ENCODE assay signal across 27 cellular contexts in genomic region chr2:173349295-173349694, GRCh38.
"Had no signal": no experiment of that assay in that cellular context is flagged by ENCODE, and none has a peak within 500 bp of the region (broad histone marks: within the 10 kb centered on the region; RNA-seq: fewer than 3 reads in every experiment).

No MANE protein-coding gene starts in this region.

- H3K4me3 Mint-ChIP-seq: activated CD4-positive, alpha-beta T cell treated with anti-CD3 and anti-CD28 coated beads for 36 hours; activated naive CD8-positive, alpha-beta T cell treated with anti-CD3 and anti-CD28 coated beads for 36 hours; activated T-cell treated with anti-CD3 and anti-CD28 coated beads, Interleukin-2, amount 50 U/mL, for 24 hours; activated T-helper 17 cell treated with anti-CD3 and anti-CD28 coated beads, Interleukin-2, amount 50 U/mL, for 72 hours; effector memory CD8-positive, alpha-beta T cell; nephron had no signal

- H3K9me3 ChIP-seq: gastrocnemius medialis, neutrophil, ovary had no signal

- FAIRE-seq: astrocyte, colon, islet of Langerhans, urothelium cell line had no signal

- H3K27me3 ChIP-seq: ovary had no signal

- H3K27ac ChIP-seq: dorsolateral prefrontal cortex, esophagus muscularis mucosa, gastrocnemius medialis, neutrophil, ovary, stomach, transverse colon had no signal

- H3K36me3 ChIP-seq: esophagus muscularis mucosa, gastrocnemius medialis, neutrophil, ovary, stomach, transverse colon had no signal

- H3K36me3 Mint-ChIP-seq: activated naive CD8-positive, alpha-beta T cell treated with anti-CD3 and anti-CD28 coated beads for 36 hours had no signal

- H3K27ac Mint-ChIP-seq: activated CD4-positive, alpha-beta T cell treated with anti-CD3 and anti-CD28 coated beads for 36 hours; activated naive CD8-positive, alpha-beta T cell treated with anti-CD3 and anti-CD28 coated beads for 36 hours; activated T-cell treated with anti-CD3 and anti-CD28 coated beads, Interleukin-2, amount 50 U/mL, for 24 hours; activated T-helper 17 cell treated with anti-CD3 and anti-CD28 coated beads, Interleukin-2, amount 50 U/mL, for 72 hours; effector memory CD8-positive, alpha-beta T cell; nephron had no signal

- H3K4me3 ChIP-seq: dorsolateral prefrontal cortex, esophagus muscularis mucosa, gastrocnemius medialis, ovary, stomach, transverse colon had no signal

- ATAC-seq: activated CD4-positive, alpha-beta T cell treated with anti-CD3 and anti-CD28 coated beads for 36 hours; activated T-helper 17 cell treated with anti-CD3 and anti-CD28 coated beads, Interleukin-2, amount 50 U/mL, for 72 hours; effector memory CD8-positive, alpha-beta T cell; gastrocnemius medialis; right cardiac atrium had no signal

- DNase-seq: activated CD4-positive, alpha-beta T cell treated with anti-CD3 and anti-CD28 coated beads for 36 hours; activated CD4-positive, alpha-beta T cell treated with anti-CD3 and anti-CD28 coated beads, Interleukin-2, amount 50 U/mL, for 4 hours; activated CD8-positive, alpha-beta memory T cell treated with anti-CD3 and anti-CD28 coated beads for 24 hours; activated CD8-positive, alpha-beta memory T cell treated with anti-CD3 and anti-CD28 coated beads, Interleukin-2, amount 50 U/mL, for 4 hours; activated naive CD8-positive, alpha-beta T cell treated with anti-CD3 and anti-CD28 coated beads for 36 hours; activated T-cell treated with anti-CD3 and anti-CD28 coated beads, Interleukin-2, amount 50 U/mL, for 24 hours; central memory CD4-positive, alpha-beta T cell; dorsolateral prefrontal cortex; effector memory CD8-positive, alpha-beta T cell; gastrocnemius medialis; head of caudate nucleus; hypothalamus; ovary; right cardiac atrium; stimulated activated CD4-positive, alpha-beta T cell treated with anti-CD3 and anti-CD28 coated beads, Interleukin-12 subunit alpha, Interleukin-12 subunit beta, amount 100 ng/mL, for 4 hours; stimulated activated CD4-positive, alpha-beta T cell treated with anti-CD3 and anti-CD28 coated beads, Interleukin-4, amount 100 ng/mL, for 4 hours; stomach; T-helper 9 cell; transverse colon had no signal
